In the genomic region with DNA sequence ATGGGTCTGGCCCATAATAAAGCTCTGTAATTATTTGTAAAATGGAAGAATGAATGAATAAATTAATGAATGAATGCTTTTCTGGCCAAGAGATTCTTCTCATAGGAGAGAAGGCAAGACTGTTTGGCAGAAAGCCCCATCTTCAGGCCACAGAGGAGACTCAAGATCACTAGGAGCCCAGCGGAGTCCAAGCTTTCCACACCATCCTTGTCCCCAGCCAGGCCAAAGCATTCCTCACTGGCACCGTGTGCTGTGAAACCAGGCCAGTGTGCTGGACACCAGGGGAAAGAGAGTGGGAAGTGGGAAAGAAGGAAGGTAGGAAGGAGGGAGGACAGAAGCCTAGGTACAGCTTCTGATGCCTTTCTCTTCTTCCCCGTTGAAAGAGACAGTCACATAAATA, we compare ENCODE assay signal across 15 cellular contexts.
"Had no signal": no experiment of that assay in that cellular context is flagged by ENCODE, and none has a peak within 500 bp of the region (broad histone marks: within the 10 kb centered on the region; RNA-seq: fewer than 3 reads in every experiment).

No MANE protein-coding gene starts in this region.

- H3K36me3 Mint-ChIP-seq: activated CD8-positive, alpha-beta memory T cell treated with anti-CD3 and anti-CD28 coated beads, Interleukin-2, amount 10 ng/mL, durations not matched to agents 7 days and 5 days; activated naive CD4-positive, alpha-beta T cell treated with anti-CD3 and anti-CD28 coated beads, Interleukin-2, amount 10 ng/mL, durations not matched to agents 7 days and 5 days had no signal

- H3K4me1 Mint-ChIP-seq: activated CD8-positive, alpha-beta memory T cell treated with anti-CD3 and anti-CD28 coated beads, Interleukin-2, amount 10 ng/mL, durations not matched to agents 7 days and 5 days; activated naive CD4-positive, alpha-beta T cell treated with anti-CD3 and anti-CD28 coated beads, Interleukin-2, amount 10 ng/mL, durations not matched to agents 7 days and 5 days had no signal

- ATAC-seq: activated CD8-positive, alpha-beta memory T cell treated with anti-CD3 and anti-CD28 coated beads, Interleukin-2, amount 10 ng/mL, durations not matched to agents 7 days and 5 days; left lung had no signal

- H3K27ac ChIP-seq: ascending aorta, left lung, prostate gland, spleen, thoracic aorta had no signal

- H3K9me3 Mint-ChIP-seq: activated naive CD4-positive, alpha-beta T cell treated with anti-CD3 and anti-CD28 coated beads, Interleukin-2, amount 10 ng/mL, durations not matched to agents 7 days and 5 days; activated T-helper 2 cell treated with anti-CD3 and anti-CD28 coated beads, Interferon-gamma antibody, Interleukin-2, Interleukin-4, amounts not matched to agents 10 μg/mL and 5 μg/mL and 100 μg/mL, durations not matched to agents 14 hours and 24 hours and 36 hours; stimulated activated naive CD8-positive, alpha-beta T cell treated with anti-CD3 and anti-CD28 coated beads, Interleukin-15, Interleukin-2, amounts not matched to agents 100 ng/mL and 50 ng/mL, for 24 hours had no signal

- H3K36me3 ChIP-seq: ascending aorta, left lung, prostate gland, spleen, thoracic aorta had no signal

- H3K27ac Mint-ChIP-seq: activated CD8-positive, alpha-beta memory T cell treated with anti-CD3 and anti-CD28 coated beads, Interleukin-2, amount 10 ng/mL, durations not matched to agents 7 days and 5 days; activated naive CD4-positive, alpha-beta T cell treated with anti-CD3 and anti-CD28 coated beads, Interleukin-2, amount 10 ng/mL, durations not matched to agents 7 days and 5 days; activated T-helper 2 cell treated with anti-CD3 and anti-CD28 coated beads, Interferon-gamma antibody, Interleukin-2, Interleukin-4, amounts not matched to agents 10 μg/mL and 5 μg/mL and 100 μg/mL, durations not matched to agents 14 hours and 24 hours and 36 hours; stimulated activated naive CD8-positive, alpha-beta T cell treated with anti-CD3 and anti-CD28 coated beads, Interleukin-15, Interleukin-2, amounts not matched to agents 100 ng/mL and 50 ng/mL, for 24 hours had no signal

- H3K4me1 ChIP-seq: prostate gland had no signal

- DNase-seq: activated CD4-positive, alpha-beta T cell treated with anti-CD3 and anti-CD28 coated beads, Interleukin-2, amount 50 U/mL, for 48 hours; activated CD8-positive, alpha-beta memory T cell treated with anti-CD3 and anti-CD28 coated beads, Interleukin-2, amount 10 ng/mL, durations not matched to agents 7 days and 5 days; activated naive CD4-positive, alpha-beta T cell treated with anti-CD3 and anti-CD28 coated beads, Interleukin-2, amount 10 ng/mL, durations not matched to agents 7 days and 5 days; activated T-cell treated with anti-CD3 and anti-CD28 coated beads, Interleukin-2, amount 50 U/mL, for 1 hour; erythroblast; left lung; SK-N-SH; spleen; T-helper 1 cell; T1000 had no signal

- H3K27me3 ChIP-seq: ascending aorta, left lung, spleen had no signal

- H3K27me3 Mint-ChIP-seq: stimulated activated naive CD8-positive, alpha-beta T cell treated with anti-CD3 and anti-CD28 coated beads, Interleukin-15, Interleukin-2, amounts not matched to agents 100 ng/mL and 50 ng/mL, for 24 hours had no signal

- H3K9me3 ChIP-seq: ascending aorta, left lung, prostate gland, SK-N-SH, spleen, thoracic aorta had no signal

- H3K4me3 Mint-ChIP-seq: activated CD8-positive, alpha-beta memory T cell treated with anti-CD3 and anti-CD28 coated beads, Interleukin-2, amount 10 ng/mL, durations not matched to agents 7 days and 5 days; activated naive CD4-positive, alpha-beta T cell treated with anti-CD3 and anti-CD28 coated beads, Interleukin-2, amount 10 ng/mL, durations not matched to agents 7 days and 5 days; stimulated activated naive CD8-positive, alpha-beta T cell treated with anti-CD3 and anti-CD28 coated beads, Interleukin-15, Interleukin-2, amounts not matched to agents 100 ng/mL and 50 ng/mL, for 24 hours had no signal

- H3K4me3 ChIP-seq: ascending aorta, left lung, prostate gland, spleen, thoracic aorta had no signal
